Comparison of ENCODE assay signal across 12 cellular contexts in genomic region chr6:108699290-108700041, GRCh38.
DNase-seq lines count a peak whose midpoint lies in the region; ATAC-seq and TF ChIP-seq lines count a peak whose summit lies in the region.
"Had no signal": no experiment of that assay in that cellular context is flagged by ENCODE, and none has a peak within 500 bp of the region (broad histone marks: within the 10 kb centered on the region; RNA-seq: fewer than 3 reads in every experiment).

No MANE protein-coding gene starts in this region.

- peaks cover 9% of the 10 kb centered on the region for H3K36me3 Mint-ChIP-seq in GM23338 (ENCODE audit: low read depth)
- H3K36me3 Mint-ChIP-seq in endodermal cell (ENCODE audit: low read depth) = no peaks in the 10 kb centered on the region
- peaks cover 35% of the 10 kb centered on the region for H3K36me3 Mint-ChIP-seq in nephron progenitor cell (ENCODE audit: low read depth)

- H3K27ac ChIP-seq in GM23338 (ENCODE audit: low read depth) (no peak overlapping the region), endodermal cell (ENCODE audit: low read depth, low read length) (no peak overlapping the region)
- H3K27ac ChIP-seq: BLaER1, pancreas had no signal

- DNase-seq in GM23338 (ENCODE audit: low spot score) (no peak), NCI-H2227 treated with DMSO at 0.1 percent for 48 hours (lab: John Stamatoyannopoulos, UW) (peak; percentile 87), endodermal cell (no peak), nephron progenitor cell (no peak), MG63 (no peak), left lobe of liver (ENCODE audit: low spot score) (no peak), SW 1271 (lab: John Stamatoyannopoulos, UW) (no peak)
- DNase-seq: pancreas; SIG-M5; stimulated activated naive CD4-positive, alpha-beta T cell had no signal

- H3K4me1 ChIP-seq in GM23338 (ENCODE audit: insufficient read depth) = no peaks in the 10 kb centered on the region; the same call in 1 of the 2 replicates
- no peaks in the 10 kb centered on the region for H3K4me1 ChIP-seq in endodermal cell (ENCODE audit: control insufficient read depth, insufficient read depth, low read length)
- H3K4me1 ChIP-seq: BLaER1, pancreas had no signal

- 84 to 88% methylated on average over 10 to 17 of the region's 17 CpGs for WGBS in endodermal cell (ENCODE audit: insufficient coverage in 1 of 2, insufficient read length in 1 of 2), 2 experiments

- H2AFZ ChIP-seq in GM23338 = no peak overlapping the region

- H3K9ac ChIP-seq in endodermal cell (ENCODE audit: extremely low read depth, low read length, poor library complexity, severe bottlenecking) = no peak overlapping the region
- H3K9ac ChIP-seq: BLaER1 had no signal

- H3K9me3 ChIP-seq in endodermal cell (ENCODE audit: control insufficient read depth, low read length) = peaks cover 28% of the 10 kb centered on the region
- H3K9me3 ChIP-seq in MG63 = peaks cover 22% of the 10 kb centered on the region
- H3K9me3 ChIP-seq: pancreas had no signal

- TF ChIP-seq CTCF in GM23338 (conservative IDR thresholded peaks at IDR 0.05; ENCODE audit: low read depth in 2 of 2) (no peak), endodermal cell (conservative IDR thresholded peaks at IDR 0.05) (no peak), nephron progenitor cell (IDR thresholded peaks at IDR 0.05) (no peak)

- H3K27ac Mint-ChIP-seq in GM23338 = peak overlapping the region; percentile 56; the same call in 1 of the 2 replicates
- peak overlapping the region; percentile 26 for H3K27ac Mint-ChIP-seq in endodermal cell
- peak overlapping the region; percentile 95 for H3K27ac Mint-ChIP-seq in nephron progenitor cell

- H3K4me3 ChIP-seq in GM23338 (no peak overlapping the region), endodermal cell (ENCODE audit: low read length) (no peak overlapping the region), MG63 (no peak overlapping the region)
- H3K4me3 ChIP-seq: BLaER1, pancreas had no signal

- H3K9me2 ChIP-seq in GM23338 (ENCODE audit: insufficient read depth) = peaks cover 9% of the 10 kb centered on the region; the same call in 1 of the 2 replicates

- no peaks in the 10 kb centered on the region; the same call in 1 of the 2 replicates for H3K36me3 ChIP-seq in GM23338 (ENCODE audit: insufficient read depth)
- no peaks in the 10 kb centered on the region for H3K36me3 ChIP-seq in endodermal cell (ENCODE audit: control insufficient read depth, insufficient read depth, low read length)
- no peaks in the 10 kb centered on the region for H3K36me3 ChIP-seq in MG63
- H3K36me3 ChIP-seq: BLaER1, pancreas had no signal

- no peaks in the 10 kb centered on the region for H3K79me2 ChIP-seq in GM23338 (replicated peaks; ENCODE audit: insufficient read depth)

- H4K20me1 ChIP-seq in GM23338 (replicated peaks; ENCODE audit: insufficient read depth) = no peaks in the 10 kb centered on the region
- H4K20me1 ChIP-seq: BLaER1 had no signal

- H3K4me2 ChIP-seq in GM23338 = no peak overlapping the region
- H3K4me2 ChIP-seq: BLaER1 had no signal

- no peaks in the 10 kb centered on the region for H3F3A ChIP-seq in GM23338 (replicated peaks; ENCODE audit: low read depth)

- H3K4me3 Mint-ChIP-seq in GM23338 (no peak overlapping the region), endodermal cell (no peak overlapping the region), nephron progenitor cell (no peak overlapping the region)

- H3K27me3 ChIP-seq in GM23338 (ENCODE audit: insufficient read depth) (no peaks in the 10 kb centered on the region), endodermal cell (ENCODE audit: control insufficient read depth, insufficient read depth, low read length, poor library complexity, severe bottlenecking) (no peaks in the 10 kb centered on the region), MG63 (no peaks in the 10 kb centered on the region)
- H3K27me3 ChIP-seq: BLaER1, pancreas had no signal

- ATAC-seq in GM23338 = peak; percentile 60
- ATAC-seq in left lobe of liver = no peak
- ATAC-seq in GM21528 (IDR thresholded peaks at IDR 0.05; ENCODE audit: low FRiP score, unreplicated experiment) = no peak

- H3K27me3 Mint-ChIP-seq in GM23338 (ENCODE audit: insufficient read depth, low read depth, poor library complexity) = peaks cover 4% of the 10 kb centered on the region
- peaks cover 2% of the 10 kb centered on the region for H3K27me3 Mint-ChIP-seq in endodermal cell (ENCODE audit: insufficient read depth)
- no peaks in the 10 kb centered on the region for H3K27me3 Mint-ChIP-seq in nephron progenitor cell (ENCODE audit: low read depth, poor library complexity)

- H3K9me3 Mint-ChIP-seq in GM23338 (peaks cover 22% of the 10 kb centered on the region), endodermal cell (peaks cover 28% of the 10 kb centered on the region), nephron progenitor cell (peaks cover 36% of the 10 kb centered on the region)

- H3K4me1 Mint-ChIP-seq in GM23338 = peaks cover 8% of the 10 kb centered on the region
- no peaks in the 10 kb centered on the region for H3K4me1 Mint-ChIP-seq in endodermal cell
- peaks cover 17% of the 10 kb centered on the region for H3K4me1 Mint-ChIP-seq in nephron progenitor cell

TF ChIP-seq in GM23338, 12 proteins besides CTCF, POLR2A, EP300 and RAD21:
- no peak for TF ChIP-seq JUNB (IDR thresholded peaks at IDR 0.05; ENCODE audit: unreplicated experiment)
- no peak for TF ChIP-seq EZH2 (IDR thresholded peaks at IDR 0.05; ENCODE audit: low read depth, unreplicated experiment)
- no peak for TF ChIP-seq ZNF114 (CRISPR knock-in tag; IDR thresholded peaks at IDR 0.05)
- TF ChIP-seq POLR2AphosphoS5 (IDR thresholded peaks at IDR 0.05; ENCODE audit: low read depth) = no peak
- TF ChIP-seq ZNF462 (CRISPR knock-in tag; IDR thresholded peaks at IDR 0.05) = no peak

Comparison
In these comparisons a context has a peak if more than half of its experiments do, and no peak if none do; other contexts are left out.
1. H3K27ac Mint-ChIP-seq: peak in every context shown above with its lines; median percentile 95 in nephron progenitor cell; 56 in GM23338; 26 in endodermal cell.